In the genomic region with DNA sequence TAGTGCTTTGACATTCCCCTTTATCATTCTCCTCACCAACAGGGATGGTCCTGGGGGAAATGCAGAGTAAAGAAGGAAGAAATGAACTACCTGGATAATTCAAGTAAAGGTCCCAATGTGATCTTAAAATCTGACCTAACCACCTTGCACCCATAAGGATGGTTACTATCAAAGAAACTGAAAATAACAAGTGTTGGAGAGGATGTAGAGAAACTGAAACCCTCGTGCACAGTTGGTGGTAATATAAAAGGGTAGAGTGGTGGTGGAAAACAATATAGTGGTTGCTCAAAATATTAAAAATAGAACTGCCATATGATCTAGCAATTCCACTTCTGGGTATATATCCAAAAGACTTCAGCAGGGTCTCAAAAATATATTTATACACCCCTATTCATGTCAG, we compare ENCODE assay signal across 9 cellular contexts.
"Had no signal": no experiment of that assay in that cellular context is flagged by ENCODE, and none has a peak within 500 bp of the region (broad histone marks: within the 10 kb centered on the region; RNA-seq: fewer than 3 reads in every experiment).

No MANE protein-coding gene starts in this region.

- H3K36me3 ChIP-seq: HAP-1 had no signal

- H3K9ac ChIP-seq: GM23248 had no signal

- H3K9me3 ChIP-seq: HAP-1 had no signal

- H3K4me3 ChIP-seq: GM23248, HAP-1, K562 had no signal

- H3K4me1 ChIP-seq: HAP-1 had no signal

- H3K27ac ChIP-seq: GM23248 had no signal

- ATAC-seq: HCT116, K562 had no signal

- H2AFZ ChIP-seq: GM23248 had no signal

- DNase-seq: GM23248, GOT3, H7, HFFc6, IMR-90, KG1 had no signal
